ENCODE assay signal across 9 cellular contexts in the genomic region with DNA sequence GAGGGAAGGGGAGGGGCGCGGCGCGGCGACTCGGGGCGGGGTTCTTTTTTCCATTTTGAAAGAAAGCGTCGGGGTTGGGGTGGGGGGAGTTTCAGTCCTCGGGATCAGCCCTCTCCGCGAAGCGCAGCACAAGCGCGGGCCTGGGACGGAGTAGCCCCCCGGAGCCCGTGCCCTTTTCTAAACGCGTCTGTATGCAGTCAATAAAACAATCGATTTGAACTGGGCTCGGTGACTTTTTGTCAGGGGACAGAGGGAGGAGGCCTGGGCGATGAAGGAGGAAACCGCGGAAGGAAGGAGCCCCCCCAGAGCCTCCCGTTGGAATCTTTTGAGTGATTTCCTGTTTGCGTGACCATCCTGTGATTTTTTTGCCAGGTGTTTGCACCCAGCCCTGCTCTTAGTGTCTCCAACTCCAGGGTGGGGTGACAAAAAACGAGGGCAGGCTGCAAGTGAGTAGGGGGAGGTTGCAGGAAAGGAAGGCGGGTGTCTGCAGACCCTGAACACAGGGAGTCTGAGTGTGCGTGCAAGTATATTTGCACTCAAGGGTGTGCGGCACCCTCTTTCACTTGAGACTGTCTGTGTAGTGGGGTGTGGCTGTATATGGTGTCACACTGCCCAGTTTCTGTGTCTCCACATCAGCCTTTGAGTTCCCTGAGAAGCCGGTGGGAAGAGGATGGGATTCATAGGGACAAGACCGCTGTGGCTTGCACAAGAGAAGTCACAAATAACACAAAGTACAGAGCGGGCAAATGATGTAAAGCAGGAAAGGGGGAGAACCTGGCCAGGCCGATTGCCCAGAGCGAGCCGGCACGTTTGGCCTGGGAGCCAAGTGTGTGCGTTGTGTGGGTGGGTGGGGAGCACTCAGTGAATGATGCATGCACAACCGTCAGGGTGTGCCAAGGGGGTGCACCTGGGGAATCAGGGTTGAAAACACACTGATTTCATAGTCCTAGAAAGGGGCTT. TPM values are rescaled to one million over a fixed set of nuclear protein-coding genes. Genes with fewer than 3 reads are reported as not detected.
A peak's percentile ranks its signal among the peaks of the same experiment; 100 is the strongest.
DNase-seq lines count a peak whose midpoint lies in the region; ATAC-seq and TF ChIP-seq lines count a peak whose summit lies in the region.
"Had no signal": no experiment of that assay in that cellular context is flagged by ENCODE, and none has a peak within 500 bp of the region (broad histone marks: within the 10 kb centered on the region; RNA-seq: fewer than 3 reads in every experiment).

No MANE protein-coding gene starts in this region.

- H3K27ac Mint-ChIP-seq in chondrocyte (ENCODE audit: unreplicated experiment) (peak overlapping the region; percentile 91), nephron progenitor cell (peak overlapping the region; percentile 78)

- no peaks in the 10 kb centered on the region for H3K36me3 Mint-ChIP-seq in chondrocyte (ENCODE audit: low read depth)
- peaks cover 5% of the 10 kb centered on the region for H3K36me3 Mint-ChIP-seq in nephron progenitor cell (ENCODE audit: low read depth)

- H3K4me3 Mint-ChIP-seq in chondrocyte (ENCODE audit: unreplicated experiment) (peak overlapping the region; percentile 73), nephron progenitor cell (peak overlapping the region; percentile 82)

- H3K27me3 Mint-ChIP-seq in chondrocyte (ENCODE audit: low read depth) (peaks cover 9% of the 10 kb centered on the region), nephron progenitor cell (ENCODE audit: low read depth, poor library complexity) (peaks cover 46% of the 10 kb centered on the region)

- H3K4me1 Mint-ChIP-seq in chondrocyte (ENCODE audit: low read depth), result peaks cover 32% of the 10 kb centered on the region
- H3K4me1 Mint-ChIP-seq in nephron progenitor cell, result peaks cover 72% of the 10 kb centered on the region

- H3K4me3 ChIP-seq in AG09309 (ENCODE audit: control insufficient read depth, low read depth, low read length), result peak overlapping the region; percentile 58
- H3K4me3 ChIP-seq in HFF-Myc (replicated peaks; ENCODE audit: low read depth, low read length), result peak overlapping the region; percentile 49

- no peak for ATAC-seq in GM19455 (IDR thresholded peaks at IDR 0.05; ENCODE audit: unreplicated experiment)

- no peaks in the 10 kb centered on the region for H3K9me3 Mint-ChIP-seq in chondrocyte (ENCODE audit: low read depth)
- peaks cover 15% of the 10 kb centered on the region for H3K9me3 Mint-ChIP-seq in nephron progenitor cell

- TF ChIP-seq CTCF in AG09309 (IDR thresholded peaks at IDR 0.05; ENCODE audit: control insufficient read depth, insufficient read depth, low read depth, low read length, missing control alignments), result no peak
- TF ChIP-seq CTCF in HFF-Myc (IDR thresholded peaks at IDR 0.05; ENCODE audit: low read depth, low read length, missing control alignments), result no peak
- no peak for TF ChIP-seq CTCF in chondrocyte (IDR thresholded peaks at IDR 0.05)
- no peak for TF ChIP-seq CTCF in nephron progenitor cell (IDR thresholded peaks at IDR 0.05)

- DNase-seq in AG09309 (ENCODE audit: low read depth) (no peak), HFF-Myc (ENCODE audit: extremely low read depth, low read depth) (no peak), chondrocyte (ENCODE audit: low spot score) (no peak), nephron progenitor cell (no peak), midbrain (lab: John Stamatoyannopoulos, UW) (no peak), hepatic stellate cell (ENCODE audit: low spot score) (no peak), hypothalamus (lab: John Stamatoyannopoulos, UW) (no peak)

RNA-seq across cellular contexts. Expression of a gene that starts 6.5 kb away (rescaled TPM):
- 2.9 to 4.9 TPM (median 3.2 TPM) in 3 replicates for total RNA-seq in chondrocyte
- total RNA-seq: bronchial epithelial cell had no signal

RNA-seq across cellular contexts. Expression of a gene that starts 36.6 kb away (rescaled TPM):
- 49.6 to 143 TPM (median 53.3 TPM) in 3 replicates for total RNA-seq in chondrocyte

RNA-seq across cellular contexts. Expression of a gene that starts 54.5 kb away (rescaled TPM):
- 0.12 to 0.46 TPM in 2 of 3 replicates, not detected in the other for total RNA-seq in chondrocyte
- total RNA-seq: bronchial epithelial cell had no signal
